ENCODE assay signal across 15 cellular contexts in the genomic region with DNA sequence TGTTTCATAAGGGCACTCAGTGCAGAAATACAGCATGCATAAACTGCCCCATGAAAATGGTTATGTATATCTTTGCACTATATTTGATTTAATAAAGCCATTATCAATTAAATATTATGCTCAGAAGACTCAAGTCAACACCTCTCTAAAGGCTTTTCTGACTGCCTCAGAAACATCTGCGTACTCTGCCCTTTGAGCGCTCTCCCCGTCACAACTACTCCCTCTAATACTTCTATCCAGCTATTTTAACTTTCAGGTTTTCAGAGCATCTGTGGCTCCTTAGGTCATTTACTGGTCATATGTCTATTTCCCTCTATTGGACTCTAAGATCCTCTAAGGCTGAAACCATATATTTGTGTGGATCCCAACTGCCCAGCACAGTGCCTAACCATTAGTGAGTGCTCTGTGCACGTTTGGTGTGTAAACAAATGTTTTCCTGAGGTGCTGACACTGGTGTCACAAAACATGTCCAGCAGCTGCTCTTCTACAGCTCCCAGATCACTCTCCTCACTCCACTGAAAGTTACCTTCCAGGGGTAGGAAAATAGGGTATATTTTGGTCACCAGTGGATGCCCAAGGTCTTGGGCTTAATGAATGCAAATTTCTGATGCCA.
"Had no signal": no experiment of that assay in that cellular context is flagged by ENCODE, and none has a peak within 500 bp of the region (broad histone marks: within the 10 kb centered on the region; RNA-seq: fewer than 3 reads in every experiment).

No MANE protein-coding gene starts in this region.

- ATAC-seq: T-helper 17 cell, WTC11 had no signal

- H3K4me3 Mint-ChIP-seq: activated CD4-positive, alpha-beta T cell treated with anti-CD3 and anti-CD28 coated beads, Interleukin-2, amount 10 ng/mL, durations not matched to agents 24 days and 14 days; activated naive CD4-positive, alpha-beta T cell treated with anti-CD3 and anti-CD28 coated beads for 36 hours; activated T-helper 17 cell treated with anti-CD3 and anti-CD28 coated beads, Interleukin-2, amount 50 U/mL, for 72 hours; natural killer cell treated with Interleukin-12 subunit alpha and Interleukin-12 subunit beta and Interleukin-15 and Interleukin-18, amount 100 ng/mL, for 72 hours; stimulated activated naive CD8-positive, alpha-beta T cell treated with anti-CD3 and anti-CD28 coated beads, Interleukin-15, amount 100 ng/mL, for 72 hours; T-helper 17 cell; WTC11 had no signal

- H3K36me3 Mint-ChIP-seq: natural killer cell treated with Interleukin-12 subunit alpha and Interleukin-12 subunit beta and Interleukin-15 and Interleukin-18, amount 100 ng/mL, for 72 hours; WTC11 had no signal

- H3K36me3 ChIP-seq: adrenal gland had no signal

- H3K27me3 Mint-ChIP-seq: activated CD4-positive, alpha-beta T cell treated with anti-CD3 and anti-CD28 coated beads, Interleukin-2, amount 10 ng/mL, durations not matched to agents 24 days and 14 days; activated T-helper 17 cell treated with anti-CD3 and anti-CD28 coated beads, Interleukin-2, amount 50 U/mL, for 72 hours; natural killer cell treated with Interleukin-12 subunit alpha and Interleukin-12 subunit beta and Interleukin-15 and Interleukin-18, amount 100 ng/mL, for 72 hours; stimulated activated naive CD8-positive, alpha-beta T cell treated with anti-CD3 and anti-CD28 coated beads, Interleukin-15, amount 100 ng/mL, for 72 hours; T-helper 17 cell had no signal

- H3K27ac ChIP-seq: coronary artery, testis had no signal

- H3K27ac Mint-ChIP-seq: activated CD4-positive, alpha-beta T cell treated with anti-CD3 and anti-CD28 coated beads, Interleukin-2, amount 10 ng/mL, durations not matched to agents 24 days and 14 days; activated naive CD4-positive, alpha-beta T cell treated with anti-CD3 and anti-CD28 coated beads for 36 hours; activated T-helper 17 cell treated with anti-CD3 and anti-CD28 coated beads, Interleukin-2, amount 50 U/mL, for 72 hours; natural killer cell treated with Interleukin-12 subunit alpha and Interleukin-12 subunit beta and Interleukin-15 and Interleukin-18, amount 100 ng/mL, for 72 hours; stimulated activated naive CD8-positive, alpha-beta T cell treated with anti-CD3 and anti-CD28 coated beads, Interleukin-15, amount 100 ng/mL, for 72 hours; T-helper 17 cell had no signal

- H3K9me3 ChIP-seq: adrenal gland, testis had no signal

- H3K4me3 ChIP-seq: adrenal gland, coronary artery, testis had no signal

- H3K27me3 ChIP-seq: adrenal gland, testis had no signal

- H3K9me3 Mint-ChIP-seq: activated CD4-positive, alpha-beta T cell treated with anti-CD3 and anti-CD28 coated beads, Interleukin-2, amount 10 ng/mL, durations not matched to agents 24 days and 14 days; activated naive CD4-positive, alpha-beta T cell treated with anti-CD3 and anti-CD28 coated beads for 36 hours; activated T-helper 17 cell treated with anti-CD3 and anti-CD28 coated beads, Interleukin-2, amount 50 U/mL, for 72 hours; natural killer cell treated with Interleukin-12 subunit alpha and Interleukin-12 subunit beta and Interleukin-15 and Interleukin-18, amount 100 ng/mL, for 72 hours; stimulated activated naive CD8-positive, alpha-beta T cell treated with anti-CD3 and anti-CD28 coated beads, Interleukin-15, amount 100 ng/mL, for 72 hours; WTC11 had no signal

- DNase-seq: activated CD4-positive, alpha-beta T cell treated with anti-CD3 and anti-CD28 coated beads, Interleukin-2, amount 10 ng/mL, durations not matched to agents 24 days and 14 days; activated CD8-positive, alpha-beta memory T cell treated with anti-CD3 and anti-CD28 coated beads for 24 hours; activated naive CD4-positive, alpha-beta T cell treated with anti-CD3 and anti-CD28 coated beads for 36 hours; adrenal gland; central memory CD4-positive, alpha-beta T cell; effector CD8-positive, alpha-beta T cell; stimulated activated CD4-positive, alpha-beta T cell treated with anti-CD3 and anti-CD28 coated beads, Interleukin-15, amount 100 ng/mL, for 24 hours; stimulated activated CD4-positive, alpha-beta T cell treated with anti-CD3 and anti-CD28 coated beads, Interleukin-4, amount 100 ng/mL, for 4 hours; stimulated activated naive CD8-positive, alpha-beta T cell treated with anti-CD3 and anti-CD28 coated beads, Interleukin-15, amount 100 ng/mL, for 72 hours; T-helper 17 cell; testis had no signal
